In genomic region chr18:70490008-70490933, GRCh38 we compare ENCODE assay signal across 9 cellular contexts.
A peak's percentile ranks its signal among the peaks of the same experiment; 100 is the strongest.
DNase-seq lines count a peak whose midpoint lies in the region; TF ChIP-seq lines count a peak whose summit lies in the region.
"Had no signal": no experiment of that assay in that cellular context is flagged by ENCODE, and none has a peak within 500 bp of the region (broad histone marks: within the 10 kb centered on the region; RNA-seq: fewer than 3 reads in every experiment).

No MANE protein-coding gene starts in this region.

- H3K27me3 ChIP-seq in tibial artery: peaks cover 0 to 4% of the 10 kb centered on the region in 2 donors

- peak; percentile 10 to 12 for DNase-seq in activated CD4-positive, alpha-beta T cell treated with anti-CD3 and anti-CD28 coated beads for 24 hours (ENCODE audit: low read depth in 2 of 2)
- DNase-seq in activated CD4-positive, alpha-beta T cell treated with anti-CD3 and anti-CD28 coated beads for 1 hour: no peak
- DNase-seq in H4 (ENCODE audit: low spot score) (peak; percentile 63), NCI-H1105 treated with DMSO at 0.1 percent for 48 hours (lab: John Stamatoyannopoulos, UW) (peak; percentile 73), SKM-1 (lab: John Stamatoyannopoulos, UW; ENCODE audit: unreplicated experiment) (peak; percentile 71), dermis microvascular lymphatic vessel endothelial cell (ENCODE audit: low read depth in 2 of 2) (peak; percentile 18 to 61), lung microvascular endothelial cell (ENCODE audit: low read depth in 2 of 2) (peak; percentile 60 to 66), tibial artery (peak in 1 of 2 donors; percentile 37)

- H3K4me1 ChIP-seq in tibial artery: no peaks in the 10 kb centered on the region

- no peaks in the 10 kb centered on the region for H3K36me3 ChIP-seq in tibial artery

- no peak overlapping the region for H3K27ac ChIP-seq in tibial artery
- H3K27ac ChIP-seq: epithelial cell of prostate had no signal

- peak; percentile 50 to 58 for TF ChIP-seq CTCF in tibial artery (IDR thresholded peaks at IDR 0.05)

- H3K9me3 ChIP-seq in tibial artery: no peaks in the 10 kb centered on the region

- H3K4me3 ChIP-seq in tibial artery: no peak overlapping the region

- intact Hi-C loops in tibial artery (cut with DNase I; ENCODE audit: low total_unique reads): no loop called here
